11 cellular contexts compared by ENCODE assay signal in genomic region chr12:14959126-14959440, GRCh38. TPM values are rescaled to one million over a fixed set of nuclear protein-coding genes. Genes with fewer than 3 reads are reported as not detected.
A peak's percentile ranks its signal among the peaks of the same experiment; 100 is the strongest.
DNase-seq lines count a peak whose midpoint lies in the region; ATAC-seq and TF ChIP-seq lines count a peak whose summit lies in the region.
"Had no signal": no experiment of that assay in that cellular context is flagged by ENCODE, and none has a peak within 500 bp of the region (broad histone marks: within the 10 kb centered on the region; RNA-seq: fewer than 3 reads in every experiment).

No MANE protein-coding gene starts in this region.

- CTCF ChIA-PET in activated naive CD4-positive, alpha-beta T cell treated with anti-CD3 and anti-CD28 coated beads, Interleukin-2, amount 10 ng/mL, durations not matched to agents 7 days and 5 days (lab: Charles Lee) = interaction anchor here (1.0 to 1.5 kb wide), 2 partner anchors 8 to 22 kb away, joined by 3 read pairs; no protein-coding TSS in a partner anchor
- CTCF ChIA-PET in activated CD8-positive, alpha-beta T cell treated with anti-CD3 and anti-CD28 coated beads, Interleukin-2, amount 10 ng/mL, durations not matched to agents 7 days and 5 days (lab: Charles Lee) = interaction anchor here (0.8 to 2.4 kb wide), 7 partner anchors 11 to 188 kb away, joined by 3 to 7 read pairs (median 4); partner anchors contain the start of gene ERP27

- WGBS in right lobe of liver (ENCODE audit: insufficient coverage, low coverage, low lambda C conversion rate, missing lambda C conversion rate) = 42% methylated on average over 8 of the region's 10 CpGs

- intact Hi-C loops in right lobe of liver (cut with DNase I) = no loop called here

- peak overlapping the region; percentile 95 for H3K4me3 Mint-ChIP-seq in activated naive CD4-positive, alpha-beta T cell treated with anti-CD3 and anti-CD28 coated beads, Interleukin-2, amount 10 ng/mL, durations not matched to agents 7 days and 5 days
- peak overlapping the region; percentile 98 for H3K4me3 Mint-ChIP-seq in activated CD8-positive, alpha-beta T cell treated with anti-CD3 and anti-CD28 coated beads, Interleukin-2, amount 10 ng/mL, durations not matched to agents 7 days and 5 days

- peak; percentile 50 for DNase-seq in activated naive CD4-positive, alpha-beta T cell treated with anti-CD3 and anti-CD28 coated beads, Interleukin-2, amount 10 ng/mL, durations not matched to agents 7 days and 5 days
- no peak for DNase-seq in activated naive CD4-positive, alpha-beta T cell treated with Interleukin-2 at 50 U/mL for 16 hours
- peak; percentile 60 for DNase-seq in activated CD8-positive, alpha-beta T cell treated with anti-CD3 and anti-CD28 coated beads, Interleukin-2, amount 10 ng/mL, durations not matched to agents 7 days and 5 days
- no peak for DNase-seq in right lobe of liver
- DNase-seq in thoracic aorta (ENCODE audit: low spot score) = no peak
- DNase-seq in DMS53 treated with DMSO at 0.1 percent for 48 hours (lab: John Stamatoyannopoulos, UW; ENCODE audit: unreplicated experiment) = no peak
- DNase-seq in DMS 273 treated with DMSO at 0.1 percent for 48 hours (lab: John Stamatoyannopoulos, UW) = no peak
- DNase-seq: head of caudate nucleus, SJCRH30 had no signal

- TF ChIP-seq CTCF in right lobe of liver (IDR thresholded peaks at IDR 0.05) = no peak
- no peak for TF ChIP-seq CTCF in thoracic aorta (IDR thresholded peaks at IDR 0.05)

- H3K27ac ChIP-seq in right lobe of liver = peak overlapping the region; percentile 32 to 66 (median 56)
- H3K27ac ChIP-seq in thoracic aorta = peak overlapping the region; percentile 55 to 60
- H3K27ac ChIP-seq: SJCRH30 had no signal

- peak; percentile 15 for ATAC-seq in activated CD8-positive, alpha-beta T cell treated with anti-CD3 and anti-CD28 coated beads, Interleukin-2, amount 10 ng/mL, durations not matched to agents 7 days and 5 days
- no peak for ATAC-seq in right lobe of liver
- ATAC-seq in thoracic aorta (ENCODE audit: insufficient number of reproducible peaks, low FRiP score, low read depth) = no peak
- ATAC-seq in GM18519 (IDR thresholded peaks at IDR 0.05; ENCODE audit: low FRiP score, unreplicated experiment) = no peak

- H3K36me3 Mint-ChIP-seq in activated naive CD4-positive, alpha-beta T cell treated with anti-CD3 and anti-CD28 coated beads, Interleukin-2, amount 10 ng/mL, durations not matched to agents 7 days and 5 days = peaks cover 64% of the 10 kb centered on the region
- peaks cover 69% of the 10 kb centered on the region for H3K36me3 Mint-ChIP-seq in activated CD8-positive, alpha-beta T cell treated with anti-CD3 and anti-CD28 coated beads, Interleukin-2, amount 10 ng/mL, durations not matched to agents 7 days and 5 days (ENCODE audit: low read depth)

- H3K27ac Mint-ChIP-seq in activated naive CD4-positive, alpha-beta T cell treated with anti-CD3 and anti-CD28 coated beads, Interleukin-2, amount 10 ng/mL, durations not matched to agents 7 days and 5 days = peak overlapping the region; percentile 99
- peak overlapping the region; percentile 95 for H3K27ac Mint-ChIP-seq in activated CD8-positive, alpha-beta T cell treated with anti-CD3 and anti-CD28 coated beads, Interleukin-2, amount 10 ng/mL, durations not matched to agents 7 days and 5 days

- POLR2A ChIA-PET in activated CD8-positive, alpha-beta T cell treated with anti-CD3 and anti-CD28 coated beads, Interleukin-2, amount 10 ng/mL, durations not matched to agents 7 days and 5 days (lab: Charles Lee) = interaction anchor here (0.6 to 10.5 kb wide), 7 partner anchors 8 to 590 kb away, joined by 3 to 175 read pairs (median 3); a partner anchor contains a TSS

- H3K9me3 ChIP-seq in right lobe of liver = no peaks in the 10 kb centered on the region
- H3K9me3 ChIP-seq in thoracic aorta = no peaks in the 10 kb centered on the region
- H3K9me3 ChIP-seq: SJCRH30 had no signal

- H3K27me3 Mint-ChIP-seq in activated naive CD4-positive, alpha-beta T cell treated with anti-CD3 and anti-CD28 coated beads, Interleukin-2, amount 10 ng/mL, durations not matched to agents 7 days and 5 days = no peaks in the 10 kb centered on the region
- H3K27me3 Mint-ChIP-seq in activated CD8-positive, alpha-beta T cell treated with anti-CD3 and anti-CD28 coated beads, Interleukin-2, amount 10 ng/mL, durations not matched to agents 7 days and 5 days (ENCODE audit: low read depth) = no peaks in the 10 kb centered on the region

- peak overlapping the region in 1 of 3 donors; percentile 49 for H3K4me3 ChIP-seq in right lobe of liver
- H3K4me3 ChIP-seq in thoracic aorta = peak overlapping the region; percentile 50
- H3K4me3 ChIP-seq: SJCRH30 had no signal

- H3K36me3 ChIP-seq in right lobe of liver = no peaks in the 10 kb centered on the region
- no peaks in the 10 kb centered on the region for H3K36me3 ChIP-seq in thoracic aorta
- H3K36me3 ChIP-seq: SJCRH30 had no signal

- H3K4me1 Mint-ChIP-seq in activated naive CD4-positive, alpha-beta T cell treated with anti-CD3 and anti-CD28 coated beads, Interleukin-2, amount 10 ng/mL, durations not matched to agents 7 days and 5 days = peaks cover 51% of the 10 kb centered on the region
- peaks cover 41% of the 10 kb centered on the region for H3K4me1 Mint-ChIP-seq in activated CD8-positive, alpha-beta T cell treated with anti-CD3 and anti-CD28 coated beads, Interleukin-2, amount 10 ng/mL, durations not matched to agents 7 days and 5 days (ENCODE audit: low read depth)

- H3K4me1 ChIP-seq in right lobe of liver (no peaks in the 10 kb centered on the region), thoracic aorta (ENCODE audit: control insufficient read depth in 1 of 2, low read depth in 2 of 2) (peaks cover 23 to 63% of the 10 kb centered on the region in 2 donors)

- no peak for TF ChIP-seq POLR2A in right lobe of liver (IDR thresholded peaks at IDR 0.05)

- no peaks in the 10 kb centered on the region for H3K9me3 Mint-ChIP-seq in activated naive CD4-positive, alpha-beta T cell treated with anti-CD3 and anti-CD28 coated beads, Interleukin-2, amount 10 ng/mL, durations not matched to agents 7 days and 5 days
- H3K9me3 Mint-ChIP-seq in activated CD8-positive, alpha-beta T cell treated with anti-CD3 and anti-CD28 coated beads, Interleukin-2, amount 10 ng/mL, durations not matched to agents 7 days and 5 days (ENCODE audit: insufficient read depth) = no peaks in the 10 kb centered on the region

- no peaks in the 10 kb centered on the region for H3K27me3 ChIP-seq in right lobe of liver
- no peaks in the 10 kb centered on the region for H3K27me3 ChIP-seq in thoracic aorta (replicated peaks; ENCODE audit: insufficient read depth)
- H3K27me3 ChIP-seq: SJCRH30 had no signal

RNA-seq across cellular contexts. Expression of gene ARHGDIB, which starts 2.3 kb away (rescaled TPM):
- total RNA-seq in activated CD8-positive, alpha-beta T cell treated with anti-CD3 and anti-CD28 coated beads, Interleukin-2, amount 10 ng/mL, durations not matched to agents 7 days and 5 days = 1,000 to 10,000 TPM; 1,528 to 1,576 TPM
- 10 to 100 TPM; 17.2 to 58.1 (median 31.9) TPM for total RNA-seq in right lobe of liver
- total RNA-seq in thoracic aorta = 100 to 1,000 TPM; 199 to 223 TPM
- total RNA-seq: myocyte had no signal

RNA-seq across cellular contexts. Expression of gene PDE6H, which starts 13.8 kb away (rescaled TPM):
- under 1 TPM in 1 of 2 experiments, not detected in 1; 0.40 TPM for total RNA-seq in activated CD8-positive, alpha-beta T cell treated with anti-CD3 and anti-CD28 coated beads, Interleukin-2, amount 10 ng/mL, durations not matched to agents 7 days and 5 days
- total RNA-seq in right lobe of liver (not detected), thoracic aorta (not detected)
- total RNA-seq: myocyte, SJCRH30 had no signal

RNA-seq across cellular contexts. Expression of gene ERP27, which starts 20.7 kb away (rescaled TPM):
- total RNA-seq in activated CD8-positive, alpha-beta T cell treated with anti-CD3 and anti-CD28 coated beads, Interleukin-2, amount 10 ng/mL, durations not matched to agents 7 days and 5 days = 1 to 10 TPM; 7.9 to 8.7 TPM
- total RNA-seq in right lobe of liver (1 to 10 TPM in 1 of 6 experiments, under 1 TPM in 3, not detected in 2; 0.26 to 1.0 (median 0.39) TPM), thoracic aorta (1 to 10 TPM in 1 of 2 donors, not detected in 1; 2.4 TPM)
- total RNA-seq: myocyte, SJCRH30 had no signal

Comparison
In these comparisons a context has a peak if more than half of its experiments do, and no peak if none do; other contexts are left out.
1. DNase-seq: peak in activated naive CD4-positive, alpha-beta T cell treated with anti-CD3 and anti-CD28 coated beads, Interleukin-2, amount 10 ng/mL, durations not matched to agents 7 days and 5 days (single experiment) and activated CD8-positive, alpha-beta T cell treated with anti-CD3 and anti-CD28 coated beads, Interleukin-2, amount 10 ng/mL, durations not matched to agents 7 days and 5 days (single experiment); none in activated naive CD4-positive, alpha-beta T cell treated with Interleukin-2 at 50 U/mL for 16 hours (single experiment), right lobe of liver (0 of 3), thoracic aorta (single experiment), DMS53 treated with DMSO at 0.1 percent for 48 hours (single experiment) and DMS 273 treated with DMSO at 0.1 percent for 48 hours (single experiment).
2. RNA of gene ARHGDIB, which starts 2.3 kb away (total RNA-seq): 1,528 to 1,576 TPM in activated CD8-positive, alpha-beta T cell treated with anti-CD3 and anti-CD28 coated beads, Interleukin-2, amount 10 ng/mL, durations not matched to agents 7 days and 5 days; 199 to 223 TPM in thoracic aorta and 17.2 to 58.1 TPM in right lobe of liver; every median in the first group is over 4 times any median in the second.